Comparison of ENCODE assay signal across 18 cellular contexts in the genomic region with DNA sequence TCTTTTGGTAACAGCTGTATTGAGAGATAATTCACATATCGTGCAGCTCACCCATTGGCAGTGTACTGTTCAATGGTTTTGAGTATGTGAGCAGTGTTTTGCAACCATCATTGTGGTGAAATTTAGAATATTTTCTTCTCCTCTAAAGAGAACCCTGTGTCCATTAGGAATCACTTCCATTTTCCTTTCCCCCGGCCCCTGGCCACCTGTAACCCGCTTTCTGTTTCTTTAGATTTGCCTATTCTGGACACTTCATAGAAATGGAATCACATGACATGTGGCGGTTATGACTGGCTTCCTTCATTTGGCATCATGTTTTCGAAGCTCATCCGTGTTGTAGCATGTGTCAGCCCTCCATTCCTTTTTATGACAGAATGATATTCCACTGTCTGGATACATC.
DNase-seq lines count a peak whose midpoint lies in the region; ATAC-seq, FAIRE-seq and TF ChIP-seq lines count a peak whose summit lies in the region.
"Had no signal": no experiment of that assay in that cellular context is flagged by ENCODE, and none has a peak within 500 bp of the region (broad histone marks: within the 10 kb centered on the region; RNA-seq: fewer than 3 reads in every experiment).

No MANE protein-coding gene starts in this region.

- H3K4me1 ChIP-seq in K562 (replicated peaks in 1 of 2; ENCODE audit: control insufficient read depth in 2 of 2, insufficient read depth in 2 of 2, low read length in 2 of 2) = no peaks in the 10 kb centered on the region
- H3K4me1 ChIP-seq: A549 had no signal

- no peak overlapping the region for H3K27ac Mint-ChIP-seq in activated CD4-positive, alpha-beta memory T cell treated with anti-CD3 and anti-CD28 coated beads, Interleukin-2, amount 10 ng/mL, durations not matched to agents 7 days and 5 days
- H3K27ac Mint-ChIP-seq: CD8-positive, alpha-beta T cell; HFFc6 had no signal

- no peak overlapping the region for H3K27ac ChIP-seq in K562 (ENCODE audit: extremely low read depth, low read depth, low read length)
- H3K27ac ChIP-seq: 22Rv1, A549 had no signal

- intact Hi-C loops in K562 (cut with micrococcal nuclease) = no loop called here

- H3K9me1 ChIP-seq in K562 (ENCODE audit: control insufficient read depth, insufficient read depth, low read length) = no peaks in the 10 kb centered on the region

- H3K4me3 Mint-ChIP-seq in activated CD4-positive, alpha-beta memory T cell treated with anti-CD3 and anti-CD28 coated beads, Interleukin-2, amount 10 ng/mL, durations not matched to agents 7 days and 5 days = no peak overlapping the region
- H3K4me3 Mint-ChIP-seq: CD8-positive, alpha-beta T cell; HFFc6 had no signal

- H3K36me3 ChIP-seq in K562 (ENCODE audit: control insufficient read depth, insufficient read depth, low read length) = no peaks in the 10 kb centered on the region

- no peaks in the 10 kb centered on the region for H3K4me1 Mint-ChIP-seq in activated CD4-positive, alpha-beta memory T cell treated with anti-CD3 and anti-CD28 coated beads, Interleukin-2, amount 10 ng/mL, durations not matched to agents 7 days and 5 days

- no peak for FAIRE-seq in K562 (lab: Jason Lieb, UNC)
- FAIRE-seq: A549 had no signal

- POLR2A ChIA-PET in K562 (lab: Yijun Ruan, JAX) = no interaction called here
- POLR2A ChIA-PET in activated CD4-positive, alpha-beta memory T cell treated with anti-CD3 and anti-CD28 coated beads, Interleukin-2, amount 10 ng/mL, durations not matched to agents 7 days and 5 days (lab: Charles Lee) = no interaction called here

- H4K20me1 ChIP-seq in K562 (replicated peaks; ENCODE audit: control insufficient read depth, insufficient read depth, low read length) = no peaks in the 10 kb centered on the region

- TF ChIP-seq POLR2A in K562 (conservative IDR thresholded peaks at IDR 0.05) = no peak

- ATAC-seq in K562 (no peak), HG03469 (IDR thresholded peaks at IDR 0.05; ENCODE audit: unreplicated experiment) (no peak)
- ATAC-seq: A549; CD8-positive, alpha-beta T cell; HCT116 had no signal

- H3K9ac ChIP-seq in K562 (ENCODE audit: insufficient read depth in 1 of 2, low read depth in 2 of 2, low read length in 2 of 2) = no peak overlapping the region

- no TSS peak for BruUV-seq in K562 (replicated peaks; lab: Mats Ljungman, UMichigan)

- no peak overlapping the region for H3K4me2 ChIP-seq in K562 (ENCODE audit: insufficient read depth, low read length)
- H3K4me2 ChIP-seq: A549 had no signal

- H3K79me2 ChIP-seq in K562 (ENCODE audit: control insufficient read depth, insufficient read depth, low read length) = no peaks in the 10 kb centered on the region

- no peak for TF ChIP-seq CTCF in K562 (IDR thresholded peaks at IDR 0.05 in 2 of 3, conservative IDR thresholded peaks at IDR 0.05 in 1 of 3; ENCODE audit: insufficient read depth in 2 of 3, low read depth in 1 of 3, low read length in 3 of 3)

- no peak for TF ChIP-seq RAD21 in K562 (CRISPR knock-in tag; conservative IDR thresholded peaks at IDR 0.05 in 1 of 2, IDR thresholded peaks at IDR 0.05 in 1 of 2)

- in situ Hi-C loops in K562 (cut with MboI) = no loop called here

- H2AFZ ChIP-seq in K562 (ENCODE audit: low read depth, low read length) = no peak overlapping the region

- H3K4me3 ChIP-seq in K562 = no peak overlapping the region
- H3K4me3 ChIP-seq: A549 had no signal

- peak; percentile 7 for DNase-seq in activated CD8-positive, alpha-beta memory T cell treated with anti-CD3 and anti-CD28 coated beads for 24 hours
- DNase-seq in activated CD8-positive, alpha-beta memory T cell treated with anti-CD3 and anti-CD28 coated beads, Interleukin-2, amount 50 U/mL, for 4 hours = no peak
- DNase-seq in K562 (ENCODE audit: extremely low read depth in 1 of 4, low spot score in 3 of 4) = no peak
- peak; percentile 5 for DNase-seq in islet precursor cell
- no peak for DNase-seq in stimulated activated naive CD4-positive, alpha-beta T cell treated with Interleukin-2 at 50 U/mL for 16 hours (lab: John Stamatoyannopoulos, UW)
- DNase-seq in activated CD4-positive, alpha-beta memory T cell treated with anti-CD3 and anti-CD28 coated beads, Interleukin-2, amount 10 ng/mL, durations not matched to agents 7 days and 5 days = no peak
- DNase-seq: AML-193; Calu3; CD8-positive, alpha-beta T cell; DMS79 treated with DMSO at 0.1 percent for 48 hours; GF-D8; GOT3; H7; HFFc6 had no signal

- TF ChIP-seq EP300 in K562 (IDR thresholded peaks at IDR 0.05; ENCODE audit: low read length) = no peak

- 0% methylated on average over 6 of the region's 6 CpGs for WGBS in K562 (ENCODE audit: insufficient coverage, low coverage, missing lambda C conversion rate)

- no peaks in the 10 kb centered on the region for H3K9me3 Mint-ChIP-seq in activated CD4-positive, alpha-beta memory T cell treated with anti-CD3 and anti-CD28 coated beads, Interleukin-2, amount 10 ng/mL, durations not matched to agents 7 days and 5 days
- H3K9me3 Mint-ChIP-seq: CD8-positive, alpha-beta T cell had no signal

- no peaks in the 10 kb centered on the region for H3K9me3 ChIP-seq in K562 (replicated peaks; ENCODE audit: control insufficient read depth, insufficient read depth, low read depth, low read length)
- H3K9me3 ChIP-seq: A549 had no signal

- H3K27me3 ChIP-seq in K562 (ENCODE audit: control insufficient read depth in 2 of 2, insufficient read depth in 2 of 2, low read length in 2 of 2) = peaks cover 0 to 13% of the 10 kb centered on the region in 2 experiments; a peak in 3 of 5 replicates

- H3K27me3 Mint-ChIP-seq in activated CD4-positive, alpha-beta memory T cell treated with anti-CD3 and anti-CD28 coated beads, Interleukin-2, amount 10 ng/mL, durations not matched to agents 7 days and 5 days = no peaks in the 10 kb centered on the region

- CTCF ChIA-PET in K562 (lab: Yijun Ruan, JAX; ENCODE audit: low intra/inter-chr PET ratio) = no interaction called here
- CTCF ChIA-PET in activated CD4-positive, alpha-beta memory T cell treated with anti-CD3 and anti-CD28 coated beads, Interleukin-2, amount 10 ng/mL, durations not matched to agents 7 days and 5 days (lab: Charles Lee) = no interaction called here

- no peaks in the 10 kb centered on the region for H3K36me3 Mint-ChIP-seq in activated CD4-positive, alpha-beta memory T cell treated with anti-CD3 and anti-CD28 coated beads, Interleukin-2, amount 10 ng/mL, durations not matched to agents 7 days and 5 days (ENCODE audit: low read depth)
- H3K36me3 Mint-ChIP-seq: CD8-positive, alpha-beta T cell had no signal

TF ChIP-seq in K562, 482 proteins besides CTCF, POLR2A, EP300 and RAD21:
- no peak for TF ChIP-seq CBFB (CRISPR knock-in tag; IDR thresholded peaks at IDR 0.05)
- no peak for TF ChIP-seq FOXM1 (IDR thresholded peaks at IDR 0.05; ENCODE audit: low read depth)
- no peak for TF ChIP-seq FOXM1 (CRISPR knock-in tag; IDR thresholded peaks at IDR 0.05; ENCODE audit: low read depth)
- no peak for TF ChIP-seq MTA2 (IDR thresholded peaks at IDR 0.05; ENCODE audit: low read depth)
- no peak for TF ChIP-seq ETV5 (CRISPR knock-in tag; IDR thresholded peaks at IDR 0.05; ENCODE audit: low read depth)
- TF ChIP-seq, protein P1, sequence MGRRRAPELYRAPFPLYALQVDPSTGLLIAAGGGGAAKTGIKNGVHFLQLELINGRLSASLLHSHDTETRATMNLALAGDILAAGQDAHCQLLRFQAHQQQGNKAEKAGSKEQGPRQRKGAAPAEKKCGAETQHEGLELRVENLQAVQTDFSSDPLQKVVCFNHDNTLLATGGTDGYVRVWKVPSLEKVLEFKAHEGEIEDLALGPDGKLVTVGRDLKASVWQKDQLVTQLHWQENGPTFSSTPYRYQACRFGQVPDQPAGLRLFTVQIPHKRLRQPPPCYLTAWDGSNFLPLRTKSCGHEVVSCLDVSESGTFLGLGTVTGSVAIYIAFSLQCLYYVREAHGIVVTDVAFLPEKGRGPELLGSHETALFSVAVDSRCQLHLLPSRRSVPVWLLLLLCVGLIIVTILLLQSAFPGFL (CRISPR knock-in tag; IDR thresholded peaks at IDR 0.05) = no peak
- TF ChIP-seq, protein P2, sequence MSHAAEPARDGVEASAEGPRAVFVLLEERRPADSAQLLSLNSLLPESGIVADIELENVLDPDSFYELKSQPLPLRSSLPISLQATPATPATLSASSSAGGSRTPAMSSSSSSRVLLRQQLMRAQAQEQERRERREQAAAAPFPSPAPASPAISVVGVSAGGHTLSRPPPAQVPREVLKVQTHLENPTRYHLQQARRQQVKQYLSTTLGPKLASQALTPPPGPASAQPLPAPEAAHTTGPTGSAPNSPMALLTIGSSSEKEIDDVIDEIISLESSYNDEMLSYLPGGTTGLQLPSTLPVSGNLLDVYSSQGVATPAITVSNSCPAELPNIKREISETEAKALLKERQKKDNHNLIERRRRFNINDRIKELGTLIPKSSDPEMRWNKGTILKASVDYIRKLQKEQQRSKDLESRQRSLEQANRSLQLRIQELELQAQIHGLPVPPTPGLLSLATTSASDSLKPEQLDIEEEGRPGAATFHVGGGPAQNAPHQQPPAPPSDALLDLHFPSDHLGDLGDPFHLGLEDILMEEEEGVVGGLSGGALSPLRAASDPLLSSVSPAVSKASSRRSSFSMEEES (CRISPR knock-in tag; IDR thresholded peaks at IDR 0.05) = peak; percentile 17; the same call in 1 of the 2 replicates
- no peak for TF ChIP-seq ZNF561 (CRISPR knock-in tag; conservative IDR thresholded peaks at IDR 0.05)
- TF ChIP-seq TAF1 (IDR thresholded peaks at IDR 0.05; ENCODE audit: control insufficient read depth, extremely low read depth, insufficient read depth, low read length, severe bottlenecking) = no peak
- TF ChIP-seq, protein P3, sequence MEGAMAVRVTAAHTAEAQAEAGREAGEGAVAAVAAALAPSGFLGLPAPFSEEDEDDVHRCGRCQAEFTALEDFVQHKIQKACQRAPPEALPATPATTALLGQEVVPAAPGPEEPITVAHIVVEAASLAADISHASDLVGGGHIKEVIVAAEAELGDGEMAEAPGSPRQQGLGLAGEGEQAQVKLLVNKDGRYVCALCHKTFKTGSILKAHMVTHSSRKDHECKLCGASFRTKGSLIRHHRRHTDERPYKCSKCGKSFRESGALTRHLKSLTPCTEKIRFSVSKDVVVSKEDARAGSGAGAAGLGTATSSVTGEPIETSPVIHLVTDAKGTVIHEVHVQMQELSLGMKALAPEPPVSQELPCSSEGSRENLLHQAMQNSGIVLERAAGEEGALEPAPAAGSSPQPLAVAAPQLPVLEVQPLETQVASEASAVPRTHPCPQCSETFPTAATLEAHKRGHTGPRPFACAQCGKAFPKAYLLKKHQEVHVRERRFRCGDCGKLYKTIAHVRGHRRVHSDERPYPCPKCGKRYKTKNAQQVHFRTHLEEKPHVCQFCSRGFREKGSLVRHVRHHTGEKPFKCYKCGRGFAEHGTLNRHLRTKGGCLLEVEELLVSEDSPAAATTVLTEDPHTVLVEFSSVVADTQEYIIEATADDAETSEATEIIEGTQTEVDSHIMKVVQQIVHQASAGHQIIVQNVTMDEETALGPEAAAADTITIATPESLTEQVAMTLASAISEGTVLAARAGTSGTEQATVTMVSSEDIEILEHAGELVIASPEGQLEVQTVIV (CRISPR knock-in tag; IDR thresholded peaks at IDR 0.05; ENCODE audit: borderline replicate concordance) = no peak

Comparison
In these comparisons a context has a peak if more than half of its experiments do, and no peak if none do; other contexts are left out.
1. DNase-seq: peak in activated CD8-positive, alpha-beta memory T cell treated with anti-CD3 and anti-CD28 coated beads for 24 hours (single experiment) and islet precursor cell (single experiment); none in activated CD8-positive, alpha-beta memory T cell treated with anti-CD3 and anti-CD28 coated beads, Interleukin-2, amount 50 U/mL, for 4 hours (single experiment), K562 (0 of 4), stimulated activated naive CD4-positive, alpha-beta T cell treated with Interleukin-2 at 50 U/mL for 16 hours (single experiment) and activated CD4-positive, alpha-beta memory T cell treated with anti-CD3 and anti-CD28 coated beads, Interleukin-2, amount 10 ng/mL, durations not matched to agents 7 days and 5 days (single experiment).